Comparison of ENCODE assay signal across 8 cellular contexts in genomic region chr5:36507332-36507952, GRCh38.
DNase-seq lines count a peak whose midpoint lies in the region; TF ChIP-seq lines count a peak whose summit lies in the region.

No MANE protein-coding gene starts in this region.

- H4K12ac ChIP-seq in trophoblast cell (ENCODE audit: low read depth, low read length), result no peak overlapping the region

- H3K14ac ChIP-seq in trophoblast cell (ENCODE audit: low read length), result no peak overlapping the region

- no peak overlapping the region for H2BK5ac ChIP-seq in trophoblast cell (ENCODE audit: low read depth, low read length, poor library complexity)

- no peak overlapping the region for H3K9ac ChIP-seq in trophoblast cell (ENCODE audit: low read length)

- H3K4me1 ChIP-seq in SJCRH30 (peaks cover 12% of the 10 kb centered on the region), trophoblast cell (ENCODE audit: control insufficient read depth in 1 of 2, insufficient read depth in 2 of 2, low read length in 2 of 2) (peaks cover 5 to 11% of the 10 kb centered on the region in 2 experiments)

- peak; percentile 90 for TF ChIP-seq CTCF in AG09309 (IDR thresholded peaks at IDR 0.05; ENCODE audit: control insufficient read depth, insufficient read depth, low read depth, low read length, missing control alignments)

- H2AK5ac ChIP-seq in trophoblast cell (ENCODE audit: low read length), result no peak overlapping the region

- no CpG with 5 or more reads among the region's 6 CpGs for WGBS in trophoblast cell (ENCODE audit: extremely low coverage, insufficient coverage, insufficient read length)

- no peak overlapping the region for H3K4ac ChIP-seq in trophoblast cell (ENCODE audit: low read depth, low read length)

- no peak overlapping the region for H3K4me2 ChIP-seq in trophoblast cell (ENCODE audit: low read length)

- no peak overlapping the region for H3K27ac ChIP-seq in SJCRH30
- H3K27ac ChIP-seq in trophoblast cell (ENCODE audit: low read depth, low read length), result no peak overlapping the region

- H4K8ac ChIP-seq in trophoblast cell (ENCODE audit: low read depth, low read length), result no peak overlapping the region

- no peak overlapping the region for H4K91ac ChIP-seq in trophoblast cell (ENCODE audit: low read depth, low read length)

- H3K23ac ChIP-seq in trophoblast cell (ENCODE audit: low read length), result no peak overlapping the region

- H3K18ac ChIP-seq in trophoblast cell (ENCODE audit: low read length), result no peak overlapping the region

- H2AFZ ChIP-seq in trophoblast cell (ENCODE audit: insufficient read depth, low read length, poor library complexity), result no peak overlapping the region

- H3K4me3 ChIP-seq in AG09309 (ENCODE audit: control insufficient read depth, low read depth, low read length) (no peak overlapping the region), MG63 (no peak overlapping the region), SJCRH30 (no peak overlapping the region), trophoblast cell (ENCODE audit: low read depth, low read length) (no peak overlapping the region)

- no peak overlapping the region for H2BK120ac ChIP-seq in trophoblast cell (ENCODE audit: insufficient read depth, low read length, poor library complexity)

- H3K79me2 ChIP-seq in trophoblast cell (ENCODE audit: control insufficient read depth, insufficient read depth, low read length, poor library complexity), result no peaks in the 10 kb centered on the region

- no peaks in the 10 kb centered on the region for H3K36me3 ChIP-seq in MG63
- H3K36me3 ChIP-seq in SJCRH30, result no peaks in the 10 kb centered on the region
- no peaks in the 10 kb centered on the region for H3K36me3 ChIP-seq in trophoblast cell (ENCODE audit: control insufficient read depth in 1 of 2, insufficient read depth in 2 of 2, low read length in 2 of 2)

- H3K9me3 ChIP-seq in MG63, result no peaks in the 10 kb centered on the region
- H3K9me3 ChIP-seq in SJCRH30 (replicated peaks), result no peaks in the 10 kb centered on the region; the same call in 1 of the 2 replicates
- no peaks in the 10 kb centered on the region for H3K9me3 ChIP-seq in trophoblast cell (ENCODE audit: insufficient read depth, low read depth, low read length)

- H2BK12ac ChIP-seq in trophoblast cell (ENCODE audit: low read length), result peak overlapping the region; percentile 67

- peaks cover 2% of the 10 kb centered on the region for H3K79me1 ChIP-seq in trophoblast cell (ENCODE audit: low read length)

- DNase-seq in AG09309 (ENCODE audit: low read depth), result peak; percentile 16
- DNase-seq in GM19238 (ENCODE audit: insufficient read length, low spot score), result peak; percentile 50
- DNase-seq in MG63, result peak; percentile 67
- peak; percentile 71 to 89 for DNase-seq in SJCRH30
- DNase-seq in activated effector memory CD4-positive, alpha-beta T cell treated with Interleukin-2 at 50 U/mL for 16 hours, result peak; percentile 43
- peak; percentile 74 for DNase-seq in globus pallidus (ENCODE audit: low spot score)
- DNase-seq in trophoblast cell, result peak; percentile 61 to 87
- DNase-seq in ureter (ENCODE audit: low spot score), result peak; percentile 79

- H3K27me3 ChIP-seq in MG63 (no peaks in the 10 kb centered on the region), SJCRH30 (no peaks in the 10 kb centered on the region), trophoblast cell (ENCODE audit: insufficient read depth, low read length) (no peaks in the 10 kb centered on the region)

Comparison
In these comparisons a context has a peak if more than half of its experiments do, and no peak if none do; other contexts are left out.
1. DNase-seq: peak in every context shown above with its lines; median percentile 80 in SJCRH30; 79 in ureter; 74 in globus pallidus; 74 in trophoblast cell; 67 in MG63; 50 in GM19238; 43 in activated effector memory CD4-positive, alpha-beta T cell treated with Interleukin-2 at 50 U/mL for 16 hours; 16 in AG09309.